In genomic region chr10:18204050-18204449, GRCh38 we compare ENCODE assay signal across 19 cellular contexts.
DNase-seq lines count a peak whose midpoint lies in the region; ATAC-seq, FAIRE-seq and TF ChIP-seq lines count a peak whose summit lies in the region.
"Had no signal": no experiment of that assay in that cellular context is flagged by ENCODE, and none has a peak within 500 bp of the region (broad histone marks: within the 10 kb centered on the region; RNA-seq: fewer than 3 reads in every experiment).

No MANE protein-coding gene starts in this region.

- no peaks in the 10 kb centered on the region for H3K9me3 ChIP-seq in T-helper 17 cell (ENCODE audit: control insufficient read depth, low read length, poor library complexity, severe bottlenecking)
- no peaks in the 10 kb centered on the region for H3K9me3 ChIP-seq in mucosa of descending colon
- H3K9me3 ChIP-seq in CD8-positive, alpha-beta T cell (ENCODE audit: low read length): no peaks in the 10 kb centered on the region
- H3K9me3 ChIP-seq: suprapubic skin had no signal

- H3K9me3 Mint-ChIP-seq in CD8-positive, alpha-beta T cell: no peaks in the 10 kb centered on the region
- no peaks in the 10 kb centered on the region for H3K9me3 Mint-ChIP-seq in activated naive CD4-positive, alpha-beta T cell treated with anti-CD3 and anti-CD28 coated beads, Interleukin-2, amount 10 ng/mL, durations not matched to agents 7 days and 5 days
- H3K9me3 Mint-ChIP-seq: mesothelial cell of epicardium had no signal

- FAIRE-seq in GM19239 (lab: Jason Lieb, UNC): no peak
- FAIRE-seq: H54, kidney had no signal

- H3K27me3 ChIP-seq in CD8-positive, alpha-beta T cell (ENCODE audit: insufficient read depth, low read length): no peaks in the 10 kb centered on the region
- H3K27me3 ChIP-seq: hepatocyte, suprapubic skin had no signal

- H3K4me1 Mint-ChIP-seq in T-helper 17 cell: peaks cover 5% of the 10 kb centered on the region
- H3K4me1 Mint-ChIP-seq in CD8-positive, alpha-beta T cell (ENCODE audit: low read depth): peaks cover 5% of the 10 kb centered on the region
- H3K4me1 Mint-ChIP-seq in activated naive CD4-positive, alpha-beta T cell treated with anti-CD3 and anti-CD28 coated beads, Interleukin-2, amount 10 ng/mL, durations not matched to agents 7 days and 5 days: no peaks in the 10 kb centered on the region
- H3K4me1 Mint-ChIP-seq: central memory CD8-positive, alpha-beta T cell had no signal

- no peak overlapping the region for H3K4me3 ChIP-seq in mucosa of descending colon
- no peak overlapping the region for H3K4me3 ChIP-seq in CD8-positive, alpha-beta T cell (ENCODE audit: low read depth, low read length)
- H3K4me3 ChIP-seq: hepatocyte, suprapubic skin had no signal

- no peaks in the 10 kb centered on the region for H3K36me3 Mint-ChIP-seq in T-helper 17 cell (ENCODE audit: low read depth)
- H3K36me3 Mint-ChIP-seq in CD8-positive, alpha-beta T cell: no peaks in the 10 kb centered on the region
- no peaks in the 10 kb centered on the region for H3K36me3 Mint-ChIP-seq in activated naive CD4-positive, alpha-beta T cell treated with anti-CD3 and anti-CD28 coated beads, Interleukin-2, amount 10 ng/mL, durations not matched to agents 7 days and 5 days
- H3K36me3 Mint-ChIP-seq: mesothelial cell of epicardium had no signal

- no peak for TF ChIP-seq CTCF in mucosa of descending colon (IDR thresholded peaks at IDR 0.05)
- no peak for TF ChIP-seq CTCF in CD8-positive, alpha-beta T cell (IDR thresholded peaks at IDR 0.05)

- peaks cover 10% of the 10 kb centered on the region for H3K27me3 Mint-ChIP-seq in T-helper 17 cell
- no peaks in the 10 kb centered on the region for H3K27me3 Mint-ChIP-seq in CD8-positive, alpha-beta T cell (ENCODE audit: low read depth)
- no peaks in the 10 kb centered on the region for H3K27me3 Mint-ChIP-seq in activated naive CD4-positive, alpha-beta T cell treated with anti-CD3 and anti-CD28 coated beads, Interleukin-2, amount 10 ng/mL, durations not matched to agents 7 days and 5 days
- H3K27me3 Mint-ChIP-seq: central memory CD8-positive, alpha-beta T cell had no signal

- no peaks in the 10 kb centered on the region for H3K36me3 ChIP-seq in mucosa of descending colon (ENCODE audit: low read depth)
- no peaks in the 10 kb centered on the region for H3K36me3 ChIP-seq in CD8-positive, alpha-beta T cell (ENCODE audit: insufficient read depth, low read length)
- H3K36me3 ChIP-seq: suprapubic skin had no signal

- peak overlapping the region; percentile 39 for H3K4me3 Mint-ChIP-seq in T-helper 17 cell
- H3K4me3 Mint-ChIP-seq in CD8-positive, alpha-beta T cell: no peak overlapping the region
- no peak overlapping the region for H3K4me3 Mint-ChIP-seq in activated naive CD4-positive, alpha-beta T cell treated with anti-CD3 and anti-CD28 coated beads, Interleukin-2, amount 10 ng/mL, durations not matched to agents 7 days and 5 days
- H3K4me3 Mint-ChIP-seq: central memory CD8-positive, alpha-beta T cell; mesothelial cell of epicardium had no signal

- intact Hi-C loops in mucosa of descending colon (cut with DNase I, micrococcal nuclease): no loop called here
- intact Hi-C loops in CD8-positive, alpha-beta T cell (cut with DNase I, micrococcal nuclease): no loop called here

- CTCF ChIA-PET in CD8-positive, alpha-beta T cell (lab: Charles Lee): no interaction called here
- CTCF ChIA-PET in activated naive CD4-positive, alpha-beta T cell treated with anti-CD3 and anti-CD28 coated beads, Interleukin-2, amount 10 ng/mL, durations not matched to agents 7 days and 5 days (lab: Charles Lee): no interaction called here

- peak overlapping the region; percentile 41 for H3K27ac Mint-ChIP-seq in T-helper 17 cell
- no peak overlapping the region for H3K27ac Mint-ChIP-seq in CD8-positive, alpha-beta T cell
- no peak overlapping the region for H3K27ac Mint-ChIP-seq in activated naive CD4-positive, alpha-beta T cell treated with anti-CD3 and anti-CD28 coated beads, Interleukin-2, amount 10 ng/mL, durations not matched to agents 7 days and 5 days
- H3K27ac Mint-ChIP-seq: mesothelial cell of epicardium had no signal

- POLR2A ChIA-PET in CD8-positive, alpha-beta T cell (lab: Charles Lee): no interaction called here

- peak; percentile 80 for ATAC-seq in HG03354 (IDR thresholded peaks at IDR 0.05; ENCODE audit: poor library complexity, severe bottlenecking, unreplicated experiment)
- peak; percentile 79 for ATAC-seq in T-helper 17 cell
- ATAC-seq in mucosa of descending colon: peak; percentile 77
- ATAC-seq in CD8-positive, alpha-beta T cell: no peak

- H3K4me1 ChIP-seq in mucosa of descending colon (ENCODE audit: low read depth): peaks cover 8% of the 10 kb centered on the region
- no peaks in the 10 kb centered on the region for H3K4me1 ChIP-seq in CD8-positive, alpha-beta T cell (ENCODE audit: insufficient read depth, low read length)
- H3K4me1 ChIP-seq: suprapubic skin had no signal

- DNase-seq in Ammon's horn (ENCODE audit: low spot score) (peak; percentile 45), T-helper 17 cell (no peak), mucosa of descending colon (no peak), GM19239 (ENCODE audit: insufficient read length, low spot score) (no peak)
- no peak for DNase-seq in stimulated activated CD4-positive, alpha-beta T cell treated with anti-CD3 and anti-CD28 coated beads, Interleukin-1b, Interleukin-23, amount 100 ng/mL, for 48 hours
- DNase-seq in CD8-positive, alpha-beta T cell: no peak
- DNase-seq in activated naive CD4-positive, alpha-beta T cell treated with anti-CD3 and anti-CD28 coated beads, Interleukin-2, amount 10 ng/mL, durations not matched to agents 7 days and 5 days: no peak
- DNase-seq: effector CD8-positive, alpha-beta T cell; kidney; NCI-H1436; NCI-H226; nucleus accumbens; Right ventricle myocardium superior had no signal

- H3K27ac ChIP-seq in CD8-positive, alpha-beta T cell (ENCODE audit: low read depth, low read length): no peak overlapping the region
- H3K27ac ChIP-seq: hepatocyte, suprapubic skin had no signal
